8 cellular contexts compared by ENCODE assay signal in genomic region chr15:60179786-60180391, GRCh38.
DNase-seq lines count a peak whose midpoint lies in the region; ATAC-seq and FAIRE-seq lines count a peak whose summit lies in the region.

No MANE protein-coding gene starts in this region.

- no peaks in the 10 kb centered on the region for H3K4me1 Mint-ChIP-seq in activated CD4-positive, alpha-beta T cell treated with anti-CD3 and anti-CD28 coated beads, Interleukin-2, amount 10 ng/mL, durations not matched to agents 7 days and 5 days

- DNase-seq in AG08395 (ENCODE audit: low spot score) (peak; percentile 64), GDM1 (lab: John Stamatoyannopoulos, UW) (peak; percentile 12), NCI-H1105 (lab: John Stamatoyannopoulos, UW) (peak; percentile 10), frontal cortex (ENCODE audit: low spot score in 2 of 2) (no peak), small intestine (peak; percentile 58)
- DNase-seq in activated CD4-positive, alpha-beta T cell treated with anti-CD3 and anti-CD28 coated beads, Interleukin-2, amount 10 ng/mL, durations not matched to agents 7 days and 5 days: peak; percentile 42
- no peak for DNase-seq in activated CD4-positive, CD25-positive, alpha-beta regulatory T cell treated with anti-CD3 and anti-CD28 coated beads, Interleukin-2, amount 50 U/mL, for 72 hours

- no peaks in the 10 kb centered on the region for H3K36me3 Mint-ChIP-seq in activated CD4-positive, alpha-beta T cell treated with anti-CD3 and anti-CD28 coated beads, Interleukin-2, amount 10 ng/mL, durations not matched to agents 7 days and 5 days (ENCODE audit: low read depth)

- no peaks in the 10 kb centered on the region for H3K4me1 ChIP-seq in small intestine (ENCODE audit: control insufficient read depth in 2 of 2, insufficient read depth in 1 of 2, low read depth in 1 of 2, low read length in 1 of 2)

- H3K9me3 ChIP-seq in small intestine (ENCODE audit: control insufficient read depth, low read depth): no peaks in the 10 kb centered on the region

- POLR2A ChIA-PET in activated CD4-positive, alpha-beta T cell treated with anti-CD3 and anti-CD28 coated beads, Interleukin-2, amount 10 ng/mL, durations not matched to agents 7 days and 5 days (lab: Charles Lee): interaction anchor here (0.7 kb wide), 1 partner anchor 906 kb away, joined by 8 read pairs; no protein-coding TSS in a partner anchor

- no peaks in the 10 kb centered on the region for H3K36me3 ChIP-seq in small intestine (ENCODE audit: control insufficient read depth in 2 of 2, insufficient read depth in 2 of 2, low read length in 2 of 2)

- no peak overlapping the region for H3K27ac ChIP-seq in small intestine (ENCODE audit: low read depth in 1 of 2, low read length in 1 of 2)

- peaks cover 0 to 2% of the 10 kb centered on the region in 2 donors for H3K27me3 ChIP-seq in small intestine (ENCODE audit: control insufficient read depth in 2 of 2, insufficient read depth in 2 of 2, low read length in 2 of 2)

- CTCF ChIA-PET in activated CD4-positive, alpha-beta T cell treated with anti-CD3 and anti-CD28 coated beads, Interleukin-2, amount 10 ng/mL, durations not matched to agents 7 days and 5 days (lab: Charles Lee): interaction anchor here (0.8 to 1.6 kb wide), 3 partner anchors 176 to 263 kb away, joined by 4 to 5 read pairs (median 4); partner anchors contain the start of gene FOXB1

- H3K4me3 ChIP-seq in small intestine (ENCODE audit: low read depth in 1 of 2, low read length in 2 of 2): no peak overlapping the region

- H3K9me3 Mint-ChIP-seq in activated CD4-positive, alpha-beta T cell treated with anti-CD3 and anti-CD28 coated beads, Interleukin-2, amount 10 ng/mL, durations not matched to agents 7 days and 5 days: no peaks in the 10 kb centered on the region

- ATAC-seq in GM18909 (IDR thresholded peaks at IDR 0.05; ENCODE audit: poor library complexity, unreplicated experiment): no peak

- 55 to 66% (median 62%) methylated on average over 2 of the region's 2 CpGs for WGBS in small intestine, 3 donors

- no peak overlapping the region for H3K4me3 Mint-ChIP-seq in activated CD4-positive, alpha-beta T cell treated with anti-CD3 and anti-CD28 coated beads, Interleukin-2, amount 10 ng/mL, durations not matched to agents 7 days and 5 days

- FAIRE-seq in frontal cortex (lab: Jason Lieb, UNC): peak; percentile 33
- no peak for FAIRE-seq in small intestine (lab: Jason Lieb, UNC)

- H3K27me3 Mint-ChIP-seq in activated CD4-positive, alpha-beta T cell treated with anti-CD3 and anti-CD28 coated beads, Interleukin-2, amount 10 ng/mL, durations not matched to agents 7 days and 5 days: peaks cover 31% of the 10 kb centered on the region

- H3K27ac Mint-ChIP-seq in activated CD4-positive, alpha-beta T cell treated with anti-CD3 and anti-CD28 coated beads, Interleukin-2, amount 10 ng/mL, durations not matched to agents 7 days and 5 days: no peak overlapping the region

Comparison
In these comparisons a context has a peak if more than half of its experiments do, and no peak if none do; other contexts are left out.
1. DNase-seq: peak in AG08395 (single experiment), GDM1 (single experiment), NCI-H1105 (single experiment), activated CD4-positive, alpha-beta T cell treated with anti-CD3 and anti-CD28 coated beads, Interleukin-2, amount 10 ng/mL, durations not matched to agents 7 days and 5 days (single experiment) and small intestine (single experiment); none in frontal cortex (0 of 2) and activated CD4-positive, CD25-positive, alpha-beta regulatory T cell treated with anti-CD3 and anti-CD28 coated beads, Interleukin-2, amount 50 U/mL, for 72 hours (single experiment).